8 cellular contexts compared by ENCODE assay signal in the genomic region with DNA sequence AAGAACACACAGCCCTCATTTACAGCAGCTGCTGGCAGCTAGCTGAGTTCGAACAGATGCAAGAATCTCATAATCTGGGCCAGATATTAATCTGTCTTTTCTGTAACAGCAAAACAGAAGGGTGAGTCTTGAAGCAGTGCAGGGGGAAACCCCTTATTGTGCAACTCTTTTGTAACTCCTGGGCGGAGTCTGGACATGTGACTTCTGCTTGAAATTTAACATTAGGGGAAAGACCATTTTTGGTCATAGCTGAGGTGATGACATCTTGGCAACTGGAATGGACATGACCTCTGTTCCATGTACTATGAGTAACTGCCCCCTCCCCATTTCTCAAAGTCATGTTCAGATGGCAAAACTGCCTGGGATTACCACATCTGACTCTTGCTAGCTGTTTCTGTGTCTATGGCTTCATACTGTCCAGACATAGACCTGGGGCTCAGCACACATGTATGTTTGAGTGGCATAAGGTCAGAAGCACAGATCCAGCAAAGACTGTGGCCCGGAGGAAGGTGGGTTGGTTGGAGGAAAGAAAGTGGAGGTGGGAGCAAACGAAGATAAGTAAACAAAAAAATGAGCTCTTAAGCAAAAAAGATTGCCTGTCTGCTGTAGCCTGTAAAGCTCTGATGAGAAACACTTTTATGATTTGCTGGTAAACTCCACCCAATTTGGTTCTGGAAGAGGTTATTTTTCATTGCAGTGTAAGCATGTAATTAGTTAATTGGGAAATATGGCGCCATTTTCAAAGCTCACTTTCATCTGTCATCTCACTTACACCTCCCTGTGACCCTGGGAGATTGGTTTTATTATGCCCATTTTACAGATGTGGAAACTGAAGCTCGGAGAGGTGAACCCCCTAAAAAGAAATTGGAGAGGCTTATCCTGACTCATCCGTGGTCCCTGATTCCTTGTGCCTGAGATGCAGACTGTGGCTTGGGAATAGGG. TPM values are rescaled to one million over a fixed set of nuclear protein-coding genes. Genes with fewer than 3 reads are reported as not detected.
A peak's percentile ranks its signal among the peaks of the same experiment; 100 is the strongest.
DNase-seq lines count a peak whose midpoint lies in the region; ATAC-seq and TF ChIP-seq lines count a peak whose summit lies in the region.

No MANE protein-coding gene starts in this region.

- H3K4me2 ChIP-seq in OCI-LY3 (ENCODE audit: low read length) = peak overlapping the region; percentile 71
- H3K4me2 ChIP-seq in neuronal stem cell (ENCODE audit: insufficient read depth, low read length, poor library complexity, severe bottlenecking) = no peak overlapping the region

- no peak overlapping the region for H2BK5ac ChIP-seq in neuronal stem cell (ENCODE audit: low read length)

- H3K23ac ChIP-seq in neuronal stem cell (ENCODE audit: low read depth, low read length, poor library complexity) = no peak overlapping the region

- H3K79me2 ChIP-seq in OCI-LY3 (ENCODE audit: low read length) = no peaks in the 10 kb centered on the region

- no CpG with 5 or more reads among the region's 7 CpGs for WGBS in neuronal stem cell (ENCODE audit: extremely low coverage in 2 of 2, insufficient read length in 2 of 2, insufficient replicate concordance in 1 of 2), 2 donors

- DNase-seq in A673 (ENCODE audit: low spot score) (peak; percentile 60), astrocyte of the hippocampus (ENCODE audit: low read depth, low spot score) (peak; percentile 75), left kidney (ENCODE audit: low read depth, low spot score) (peak; percentile 29), neuronal stem cell (ENCODE audit: low spot score) (no peak)

- no peak overlapping the region for H3K18ac ChIP-seq in neuronal stem cell (ENCODE audit: low read length)

- TF ChIP-seq CTCF in A673 (conservative IDR thresholded peaks at IDR 0.05; ENCODE audit: low read depth, low read length) (no peak), OCI-LY3 (IDR thresholded peaks at IDR 0.05; ENCODE audit: low read depth, low read length) (no peak)

- H3K4ac ChIP-seq in neuronal stem cell (ENCODE audit: low read length) = no peak overlapping the region

- no peaks in the 10 kb centered on the region for H3K36me3 ChIP-seq in A673 (ENCODE audit: insufficient read depth, low read length, poor library complexity, severe bottlenecking)
- H3K36me3 ChIP-seq in OCI-LY3 (replicated peaks; ENCODE audit: low read depth, low read length) = no peaks in the 10 kb centered on the region
- no peaks in the 10 kb centered on the region for H3K36me3 ChIP-seq in subcutaneous abdominal adipose tissue (ENCODE audit: control insufficient read depth in 5 of 5, insufficient read depth in 5 of 5, low read length in 5 of 5)
- no peaks in the 10 kb centered on the region for H3K36me3 ChIP-seq in neuronal stem cell (replicated peaks in 1 of 2; ENCODE audit: control insufficient read depth in 2 of 2, insufficient read depth in 2 of 2, low read length in 2 of 2)

- H3K27me3 ChIP-seq in A673 (replicated peaks; ENCODE audit: insufficient read depth, low read depth, low read length, poor library complexity) (no peaks in the 10 kb centered on the region), OCI-LY3 (ENCODE audit: low read depth, low read length) (no peaks in the 10 kb centered on the region), subcutaneous abdominal adipose tissue (ENCODE audit: control insufficient read depth in 5 of 5, insufficient read depth in 4 of 5, low read length in 5 of 5) (no peaks in the 10 kb centered on the region), neuronal stem cell (ENCODE audit: control insufficient read depth in 3 of 3, insufficient read depth in 3 of 3, low read depth in 1 of 3, low read length in 3 of 3) (peaks cover 0 to 3% (median 0%) of the 10 kb centered on the region in 3 experiments)

- H3K27ac ChIP-seq in A673 (ENCODE audit: low read depth, low read length, poor library complexity, severe bottlenecking) (no peak overlapping the region), OCI-LY3 (ENCODE audit: low read length) (peak overlapping the region; percentile 98), subcutaneous abdominal adipose tissue (ENCODE audit: low read depth, low read length) (peak overlapping the region; percentile 67), neuronal stem cell (replicated peaks; ENCODE audit: low read length) (no peak overlapping the region)

- H3K9me3 ChIP-seq in A673 (ENCODE audit: low read depth, low read length, poor library complexity, severe bottlenecking) = peaks cover under 1% of the 10 kb centered on the region
- H3K9me3 ChIP-seq in OCI-LY3 (ENCODE audit: insufficient read depth, low read length) = no peaks in the 10 kb centered on the region
- no peaks in the 10 kb centered on the region for H3K9me3 ChIP-seq in subcutaneous abdominal adipose tissue (ENCODE audit: control insufficient read depth in 5 of 5, low read length in 5 of 5)
- no peaks in the 10 kb centered on the region for H3K9me3 ChIP-seq in neuronal stem cell (replicated peaks in 1 of 2; ENCODE audit: control insufficient read depth in 2 of 2, insufficient read depth in 1 of 2, low read depth in 1 of 2, low read length in 2 of 2)

- H2AFZ ChIP-seq in OCI-LY3 (ENCODE audit: low read depth, low read length) (peak overlapping the region; percentile 24; the same call in 1 of the 2 replicates), neuronal stem cell (ENCODE audit: low read length) (no peak overlapping the region)

- no peak overlapping the region for H3K14ac ChIP-seq in neuronal stem cell (ENCODE audit: low read length)

- no peak overlapping the region for H2AK5ac ChIP-seq in neuronal stem cell (ENCODE audit: low read depth, low read length)

- POLR2A ChIA-PET in A673 (lab: Charles Lee; ENCODE audit: low non-redundant PET) = no interaction called here

- BruUV-seq in A673 (replicated peaks; lab: Mats Ljungman, UMichigan) = no TSS peak

- ATAC-seq in GM18868 (IDR thresholded peaks at IDR 0.05; ENCODE audit: unreplicated experiment) (peak; percentile 96), HG03060 (IDR thresholded peaks at IDR 0.05; ENCODE audit: low read depth, unreplicated experiment) (peak; percentile 91)

- H4K20me1 ChIP-seq in OCI-LY3 (ENCODE audit: insufficient read depth, low read length) = no peaks in the 10 kb centered on the region

- H2BK12ac ChIP-seq in neuronal stem cell (ENCODE audit: low read length) = no peak overlapping the region

- H4K8ac ChIP-seq in neuronal stem cell (ENCODE audit: low read depth, low read length) = no peak overlapping the region

- H3K9ac ChIP-seq in OCI-LY3 (ENCODE audit: low read length) = peak overlapping the region; percentile 71
- H3K9ac ChIP-seq in subcutaneous abdominal adipose tissue (ENCODE audit: low read length in 5 of 5) = peak overlapping the region in 2 of 5 donors; percentile 0 to 62
- H3K9ac ChIP-seq in neuronal stem cell (ENCODE audit: low read depth, low read length, poor library complexity) = no peak overlapping the region

- H4K91ac ChIP-seq in neuronal stem cell (ENCODE audit: low read depth, low read length, poor library complexity) = no peak overlapping the region

- intact Hi-C loops in A673 (cut with micrococcal nuclease; ENCODE audit: unreplicated experiment) = no loop called here

- H3K79me1 ChIP-seq in neuronal stem cell (ENCODE audit: low read depth, low read length) = no peaks in the 10 kb centered on the region

- CTCF ChIA-PET in A673 (lab: Charles Lee) = no interaction called here

- no peak overlapping the region for H2BK120ac ChIP-seq in neuronal stem cell (ENCODE audit: low read depth, low read length)

- no peak overlapping the region for H2BK15ac ChIP-seq in neuronal stem cell (ENCODE audit: low read length)

- H3K4me3 ChIP-seq in A673 (ENCODE audit: low read depth, low read length, poor library complexity, severe bottlenecking) (no peak overlapping the region), OCI-LY3 (ENCODE audit: low read length) (peak overlapping the region; percentile 60), subcutaneous abdominal adipose tissue (ENCODE audit: low read depth in 1 of 5, low read length in 5 of 5) (no peak overlapping the region), neuronal stem cell (ENCODE audit: low read length in 2 of 2) (no peak overlapping the region)

- H3K4me1 ChIP-seq in A673 (ENCODE audit: insufficient read depth, low read length, poor library complexity, severe bottlenecking) (peaks cover 4% of the 10 kb centered on the region), OCI-LY3 (ENCODE audit: low read length) (peaks cover 22% of the 10 kb centered on the region), subcutaneous abdominal adipose tissue (ENCODE audit: control insufficient read depth in 5 of 5, insufficient read depth in 5 of 5, low read length in 5 of 5) (peaks cover 10 to 13% (median 12%) of the 10 kb centered on the region in 5 donors), neuronal stem cell (ENCODE audit: control insufficient read depth in 2 of 2, insufficient read depth in 1 of 2, low read depth in 1 of 2, low read length in 2 of 2) (no peaks in the 10 kb centered on the region)

RNA-seq across cellular contexts. Expression of a gene that starts 26.1 kb away (rescaled TPM):
- 35.1 and 45.6 TPM in 2 replicates for total RNA-seq in A673 (2021)
- polyA plus RNA-seq in neuronal stem cell (2013, experiment 1 of 2) = 16.6 TPM
- 16.6 TPM for polyA plus RNA-seq in neuronal stem cell (2013, experiment 2 of 2)

Comparison
In these comparisons a context has a peak if more than half of its experiments do, and no peak if none do; other contexts are left out.
1. H3K27ac ChIP-seq: peak in OCI-LY3 (single experiment) and subcutaneous abdominal adipose tissue (single experiment); none in A673 (single experiment) and neuronal stem cell (single experiment).